ENCODE assay signal across 9 cellular contexts in the genomic region with DNA sequence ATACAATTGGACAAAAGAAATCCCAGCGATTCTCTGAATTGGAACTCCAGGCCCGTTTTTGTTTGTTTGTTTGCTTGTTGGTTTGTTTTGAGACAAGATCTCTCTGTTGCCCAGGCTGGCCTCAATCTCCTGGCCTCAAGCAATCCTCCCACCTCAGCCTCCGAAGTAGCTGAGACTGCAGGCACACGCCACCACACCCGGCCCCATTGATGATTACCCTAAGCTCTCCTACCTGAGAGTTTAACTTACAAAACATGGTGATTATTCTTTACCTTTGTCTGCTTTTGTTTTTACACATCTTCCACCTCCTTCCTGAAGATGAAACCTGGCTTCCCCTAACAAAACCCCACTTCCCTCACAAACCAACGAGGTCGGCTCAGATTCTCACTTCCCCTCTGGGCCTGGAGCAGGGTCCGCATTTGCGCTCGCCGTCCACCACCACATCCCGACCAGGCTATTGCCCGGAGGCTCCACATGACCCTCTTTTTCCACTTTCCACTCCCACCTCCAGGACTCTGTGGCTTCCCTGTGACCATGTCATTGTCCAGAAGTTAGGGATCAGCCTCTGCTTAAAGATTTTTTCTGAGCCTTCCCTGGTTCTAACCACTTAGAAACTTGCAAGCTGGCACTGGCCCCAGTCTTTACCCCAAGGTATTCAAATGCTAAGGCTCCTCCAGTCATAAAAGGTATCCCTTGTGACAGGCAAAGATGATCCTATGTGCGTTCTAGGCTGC. TPM values are rescaled to one million over a fixed set of nuclear protein-coding genes. Genes with fewer than 3 reads are reported as not detected.
DNase-seq lines count a peak whose midpoint lies in the region; ATAC-seq, FAIRE-seq and TF ChIP-seq lines count a peak whose summit lies in the region.
"Had no signal": no experiment of that assay in that cellular context is flagged by ENCODE, and none has a peak within 500 bp of the region (broad histone marks: within the 10 kb centered on the region; RNA-seq: fewer than 3 reads in every experiment).

No MANE protein-coding gene starts in this region.

- H3K4me3 Mint-ChIP-seq in naive thymus-derived CD4-positive, alpha-beta T cell: peak overlapping the region; percentile 39 to 80 (median 58)
- H3K4me3 Mint-ChIP-seq in chondrocyte (ENCODE audit: unreplicated experiment): no peak overlapping the region

- H3K27me3 Mint-ChIP-seq in naive thymus-derived CD4-positive, alpha-beta T cell: no peaks in the 10 kb centered on the region
- H3K27me3 Mint-ChIP-seq in chondrocyte (ENCODE audit: low read depth): no peaks in the 10 kb centered on the region

- peaks cover 0 to 33% (median 23%) of the 10 kb centered on the region in 5 donors for H3K36me3 Mint-ChIP-seq in naive thymus-derived CD4-positive, alpha-beta T cell
- no peaks in the 10 kb centered on the region for H3K36me3 Mint-ChIP-seq in chondrocyte (ENCODE audit: low read depth)

- peaks cover 19% of the 10 kb centered on the region for H3K4me1 ChIP-seq in HAP-1
- peaks cover 11 to 57% of the 10 kb centered on the region in 2 donors for H3K4me1 ChIP-seq in naive thymus-derived CD4-positive, alpha-beta T cell (ENCODE audit: control insufficient read depth in 2 of 2, insufficient read depth in 2 of 2, low read length in 2 of 2)

- H3K36me3 ChIP-seq in HAP-1 (replicated peaks): no peaks in the 10 kb centered on the region
- peaks cover 0 to 3% (median 0%) of the 10 kb centered on the region in 3 experiments for H3K36me3 ChIP-seq in naive thymus-derived CD4-positive, alpha-beta T cell (ENCODE audit: control insufficient read depth in 2 of 3, insufficient read depth in 3 of 3, low read length in 3 of 3)

- POLR2A ChIA-PET in naive thymus-derived CD4-positive, alpha-beta T cell (lab: Charles Lee): interaction anchor here (0.6 to 1.4 kb wide), 3 partner anchors 8 to 159 kb away, joined by 3 to 6 read pairs (median 4); partner anchors contain the start of gene KLHL6

- peaks cover 69 to 99% (median 97%) of the 10 kb centered on the region in 7 donors for H3K4me1 Mint-ChIP-seq in naive thymus-derived CD4-positive, alpha-beta T cell
- H3K4me1 Mint-ChIP-seq in chondrocyte (ENCODE audit: low read depth): peaks cover 22% of the 10 kb centered on the region

- DNase-seq in GM12891 (ENCODE audit: insufficient read length, low spot score) (no peak), HAP-1 (ENCODE audit: low spot score in 2 of 2) (peak; percentile 54 to 65), RPMI8226 (peak; percentile 75), SHP77 treated with DMSO at 0.1 percent for 48 hours (lab: John Stamatoyannopoulos, UW) (no peak), midbrain (lab: John Stamatoyannopoulos, UW) (no peak), germinal center (ENCODE audit: low spot score) (no peak), chondrocyte (ENCODE audit: low spot score) (no peak)
- DNase-seq in naive thymus-derived CD4-positive, alpha-beta T cell: no peak
- DNase-seq: NCI-H446 treated with DMSO at 0.1 percent for 48 hours had no signal

- TF ChIP-seq CTCF in chondrocyte (IDR thresholded peaks at IDR 0.05): no peak

- no peaks in the 10 kb centered on the region for H3K27me3 ChIP-seq in HAP-1 (ENCODE audit: low read depth)
- H3K27me3 ChIP-seq in naive thymus-derived CD4-positive, alpha-beta T cell (ENCODE audit: control insufficient read depth in 2 of 2, insufficient read depth in 2 of 2, low read length in 2 of 2): no peaks in the 10 kb centered on the region

- no peak overlapping the region for H3K4me3 ChIP-seq in HAP-1
- no peak overlapping the region for H3K4me3 ChIP-seq in naive thymus-derived CD4-positive, alpha-beta T cell (ENCODE audit: low read length)

- no peaks in the 10 kb centered on the region for H3K9me3 Mint-ChIP-seq in naive thymus-derived CD4-positive, alpha-beta T cell
- no peaks in the 10 kb centered on the region for H3K9me3 Mint-ChIP-seq in chondrocyte (ENCODE audit: low read depth)

- TF ChIP-seq POLR2A in GM12891 (IDR thresholded peaks at IDR 0.05; ENCODE audit: low read depth, low read length): no peak

- intact Hi-C loops in naive thymus-derived CD4-positive, alpha-beta T cell (cut with micrococcal nuclease): loop anchor here in 1 of 2 donors (1.0 kb wide), 2 partner anchors 13 to 14 kb away; no protein-coding TSS in a partner anchor

- H3K9me3 ChIP-seq in HAP-1: no peaks in the 10 kb centered on the region
- H3K9me3 ChIP-seq in naive thymus-derived CD4-positive, alpha-beta T cell (ENCODE audit: control insufficient read depth in 2 of 3, low read length in 3 of 3): no peaks in the 10 kb centered on the region

- no peak overlapping the region for H3K27ac ChIP-seq in naive thymus-derived CD4-positive, alpha-beta T cell (ENCODE audit: low read depth, low read length)

- H3K27ac Mint-ChIP-seq in naive thymus-derived CD4-positive, alpha-beta T cell: peak overlapping the region; percentile 68 to 93 (median 80)
- no peak overlapping the region for H3K27ac Mint-ChIP-seq in chondrocyte (ENCODE audit: unreplicated experiment)

- ATAC-seq in naive thymus-derived CD4-positive, alpha-beta T cell: peak; percentile 23

- peak; percentile 86 for FAIRE-seq in GM12891 (lab: Jason Lieb, UNC)

- in situ Hi-C loops in HAP-1 (cut with MboI; ENCODE audit: low sequenced_read_pairs): no loop called here

- CTCF ChIA-PET in naive thymus-derived CD4-positive, alpha-beta T cell (lab: Charles Lee): no interaction called here

TF ChIP-seq in GM12891, 5 proteins besides CTCF, POLR2A, EP300 and RAD21:
- TF ChIP-seq TAF1 (IDR thresholded peaks at IDR 0.05; ENCODE audit: low read depth, low read length) (no peak), PAX5 (IDR thresholded peaks at IDR 0.05; ENCODE audit: insufficient read depth, low read length, severe bottlenecking) (no peak), SPI1 (IDR thresholded peaks at IDR 0.05; ENCODE audit: low read depth, low read length) (peak; percentile 98)

RNA-seq across cellular contexts. Expression of gene KLHL6, which starts 14.8 kb away (rescaled TPM):
- 9.8 TPM for polyA plus RNA-seq in GM12891 (2012; ENCODE audit: low read depth, missing spikeins)
- 10 to 100 TPM; 37.7 to 72.9 (median 41.5) TPM for total RNA-seq in naive thymus-derived CD4-positive, alpha-beta T cell
- polyA plus RNA-seq in naive thymus-derived CD4-positive, alpha-beta T cell: 10 to 100 TPM; 25.8 to 32.9 TPM
- not detected in 3 replicates for total RNA-seq in chondrocyte

Comparison
In these comparisons a context has a peak if more than half of its experiments do, and no peak if none do; other contexts are left out.
1. DNase-seq: peak in HAP-1 (2 of 2) and RPMI8226 (single experiment); none in GM12891 (single experiment), naive thymus-derived CD4-positive, alpha-beta T cell (0 of 9), SHP77 treated with DMSO at 0.1 percent for 48 hours (single experiment), midbrain (single experiment), germinal center (single experiment) and chondrocyte (single experiment).
2. RNA of gene KLHL6, which starts 14.8 kb away (total RNA-seq): 37.7 to 72.9 TPM in naive thymus-derived CD4-positive, alpha-beta T cell; not detected in chondrocyte; every median in the first group is over 10 times any median in the second.